ENCODE assay signal across 11 cellular contexts in genomic region chr3:58535531-58536500, GRCh38. TPM values are rescaled to one million over a fixed set of nuclear protein-coding genes. Genes with fewer than 3 reads are reported as not detected.
DNase-seq lines count a peak whose midpoint lies in the region; ATAC-seq and TF ChIP-seq lines count a peak whose summit lies in the region.
"Had no signal": no experiment of that assay in that cellular context is flagged by ENCODE, and none has a peak within 500 bp of the region (broad histone marks: within the 10 kb centered on the region; RNA-seq: fewer than 3 reads in every experiment).

No MANE protein-coding gene starts in this region.

- H3K27ac ChIP-seq in body of pancreas, result peak overlapping the region in 3 of 4 donors; percentile 67 to 80 (median 71)
- H3K27ac ChIP-seq in liver (ENCODE audit: low read depth in 1 of 2, low read length in 2 of 2), result peak overlapping the region; percentile 83 to 86
- peak overlapping the region; percentile 55 to 77 for H3K27ac ChIP-seq in testis
- H3K27ac ChIP-seq: 22Rv1 had no signal

- no peaks in the 10 kb centered on the region for H3K27me3 Mint-ChIP-seq in stimulated activated memory B cell treated with anti-CD40 and anti-IgM and Interleukin-4, amounts not matched to agents 10 μg/mL and 1 μg/mL and 100 μg/mL, for 72 hours
- H3K27me3 Mint-ChIP-seq: activated CD4-positive, alpha-beta memory T cell treated with anti-CD3 and anti-CD28 coated beads for 36 hours had no signal

- H3K9ac ChIP-seq in liver (ENCODE audit: low read depth in 1 of 2, low read length in 2 of 2), result peak overlapping the region; percentile 89 to 97

- WGBS in body of pancreas, 2 donors, result 25 to 32% methylated on average over 2 of the region's 2 CpGs
- WGBS in liver, result 5% methylated on average over 2 of the region's 2 CpGs
- 20 to 34% methylated on average over 2 of the region's 2 CpGs for WGBS in testis, 2 donors

- H3K27ac Mint-ChIP-seq in stimulated activated memory B cell treated with anti-CD40 and anti-IgM and Interleukin-4, amounts not matched to agents 10 μg/mL and 1 μg/mL and 100 μg/mL, for 72 hours, result no peak overlapping the region
- H3K27ac Mint-ChIP-seq: activated CD4-positive, alpha-beta memory T cell treated with anti-CD3 and anti-CD28 coated beads for 36 hours had no signal

- TF ChIP-seq CTCF in body of pancreas (IDR thresholded peaks at IDR 0.05) (peak in 2 of 7 experiments; percentile 7 to 20), liver (IDR thresholded peaks at IDR 0.05; ENCODE audit: low read depth, low read length, missing input control) (peak; percentile 13), testis (IDR thresholded peaks at IDR 0.05) (no peak)

- H3K9me3 Mint-ChIP-seq in stimulated activated memory B cell treated with anti-CD40 and anti-IgM and Interleukin-4, amounts not matched to agents 10 μg/mL and 1 μg/mL and 100 μg/mL, for 72 hours, result no peaks in the 10 kb centered on the region
- H3K9me3 Mint-ChIP-seq: activated CD4-positive, alpha-beta memory T cell treated with anti-CD3 and anti-CD28 coated beads for 36 hours had no signal

- TF ChIP-seq POLR2A in body of pancreas (IDR thresholded peaks at IDR 0.05) (no peak), testis (IDR thresholded peaks at IDR 0.05) (no peak)

- H3K36me3 ChIP-seq in body of pancreas (replicated peaks in 1 of 2; ENCODE audit: insufficient read depth in 1 of 2, low read depth in 2 of 2) (no peaks in the 10 kb centered on the region), liver (ENCODE audit: control insufficient read depth in 4 of 4, insufficient read depth in 3 of 4, low read depth in 1 of 4, low read length in 3 of 4) (peaks cover 10 to 14% (median 12%) of the 10 kb centered on the region in 4 donors), testis (ENCODE audit: low read depth, missing control alignments) (no peaks in the 10 kb centered on the region)

- H3K4me3 ChIP-seq in body of pancreas, result no peak overlapping the region
- peak overlapping the region in 2 of 3 donors; percentile 57 to 85 for H3K4me3 ChIP-seq in liver (ENCODE audit: low read depth in 1 of 3, low read length in 3 of 3)
- no peak overlapping the region for H3K4me3 ChIP-seq in testis

- H3K9me3 ChIP-seq in body of pancreas (no peaks in the 10 kb centered on the region), liver (ENCODE audit: control insufficient read depth in 4 of 4, low read length in 3 of 4) (no peaks in the 10 kb centered on the region), testis (no peaks in the 10 kb centered on the region)

- H3K27me3 ChIP-seq in body of pancreas, result no peaks in the 10 kb centered on the region
- no peaks in the 10 kb centered on the region for H3K27me3 ChIP-seq in liver (ENCODE audit: control insufficient read depth in 4 of 4, insufficient read depth in 4 of 4, low read length in 3 of 4)
- H3K27me3 ChIP-seq in testis, result no peaks in the 10 kb centered on the region

- DNase-seq in DMS53 (lab: John Stamatoyannopoulos, UW) (peak; percentile 0), DMS53 treated with DMSO at 0.1 percent for 48 hours (lab: John Stamatoyannopoulos, UW; ENCODE audit: unreplicated experiment) (no peak), body of pancreas (peak; percentile 60 to 83 (median 64)), testis (peak; percentile 52), COR-L47 (lab: John Stamatoyannopoulos, UW) (no peak)
- DNase-seq in stimulated activated CD4-positive, alpha-beta T cell treated with anti-CD3 and anti-CD28 coated beads, Interleukin-4, amount 100 ng/mL, for 24 hours, result no peak
- DNase-seq: activated CD4-positive, alpha-beta memory T cell treated with anti-CD3 and anti-CD28 coated beads for 36 hours; left cardiac atrium had no signal

- peak; percentile 47 to 62 for TF ChIP-seq RAD21 in liver (IDR thresholded peaks at IDR 0.05)

- peaks cover 12% of the 10 kb centered on the region for H3K4me1 Mint-ChIP-seq in stimulated activated memory B cell treated with anti-CD40 and anti-IgM and Interleukin-4, amounts not matched to agents 10 μg/mL and 1 μg/mL and 100 μg/mL, for 72 hours

- intact Hi-C loops in body of pancreas (cut with DNase I), result no loop called here
- intact Hi-C loops in testis (cut with DNase I; ENCODE audit: low total_unique reads), result no loop called here

- no peaks in the 10 kb centered on the region for H3K36me3 Mint-ChIP-seq in stimulated activated memory B cell treated with anti-CD40 and anti-IgM and Interleukin-4, amounts not matched to agents 10 μg/mL and 1 μg/mL and 100 μg/mL, for 72 hours
- H3K36me3 Mint-ChIP-seq: activated CD4-positive, alpha-beta memory T cell treated with anti-CD3 and anti-CD28 coated beads for 36 hours had no signal

- H3K4me1 ChIP-seq in body of pancreas (peaks cover 51% of the 10 kb centered on the region), liver (ENCODE audit: control insufficient read depth in 4 of 4, insufficient read depth in 4 of 4, low read length in 3 of 4) (peaks cover 12 to 83% (median 81%) of the 10 kb centered on the region in 4 donors), testis (peaks cover 17% of the 10 kb centered on the region)

- H3K4me3 Mint-ChIP-seq in stimulated activated memory B cell treated with anti-CD40 and anti-IgM and Interleukin-4, amounts not matched to agents 10 μg/mL and 1 μg/mL and 100 μg/mL, for 72 hours, result no peak overlapping the region
- H3K4me3 Mint-ChIP-seq: activated CD4-positive, alpha-beta memory T cell treated with anti-CD3 and anti-CD28 coated beads for 36 hours had no signal

- peak; percentile 30 for ATAC-seq in body of pancreas
- no peak for ATAC-seq in stimulated activated memory B cell treated with anti-CD40 and anti-IgM and Interleukin-4, amounts not matched to agents 10 μg/mL and 1 μg/mL and 100 μg/mL, for 72 hours

TF ChIP-seq in liver, 16 proteins besides CTCF, POLR2A, EP300 and RAD21 (continues in another document):
- TF ChIP-seq EGR1 (IDR thresholded peaks at IDR 0.05; ENCODE audit: low read depth in 2 of 2) (peak in 1 of 2 donors; percentile 74), GABPA (IDR thresholded peaks at IDR 0.05 in 1 of 2, conservative IDR thresholded peaks at IDR 0.05 in 1 of 2) (peak in 1 of 2 donors; percentile 31), FOXA2 (IDR thresholded peaks at IDR 0.05) (peak; percentile 87), RXRA (IDR thresholded peaks at IDR 0.05) (peak; percentile 99), HNF4G (IDR thresholded peaks at IDR 0.05) (peak; percentile 100), SP1 (IDR thresholded peaks at IDR 0.05) (peak; percentile 99), YY1 (IDR thresholded peaks at IDR 0.05) (peak; percentile 81), MAX (IDR thresholded peaks at IDR 0.05) (peak; percentile 95), REST (IDR thresholded peaks at IDR 0.05) (peak; percentile 66), ATF3 (IDR thresholded peaks at IDR 0.05) (peak; percentile 62)

RNA-seq across cellular contexts. Expression of gene ACOX2, which starts 1.2 kb away (rescaled TPM):
- 1 to 10 TPM; 2.3 to 5.9 TPM for total RNA-seq in body of pancreas
- 100 to 1,000 TPM in 1 of 2 donors, 10 to 100 TPM in 1; 74.3 to 179 TPM for total RNA-seq in liver
- polyA plus RNA-seq in liver, result 100 to 1,000 TPM; 104 to 214 TPM
- total RNA-seq in testis, result 10 to 100 TPM; 46.1 to 55.9 TPM
- polyA plus RNA-seq in testis (ENCODE audit: insufficient read depth, low read depth, low replicate concordance), result 27.1 TPM
- total RNA-seq: activated CD4-positive, alpha-beta memory T cell treated with anti-CD3 and anti-CD28 coated beads for 36 hours had no signal

RNA-seq across cellular contexts. Expression of gene FAM107A, which starts 41.4 kb away (rescaled TPM):
- total RNA-seq in body of pancreas, result 10 to 100 TPM; 14.5 to 26.4 TPM
- total RNA-seq in liver, result 1 to 10 TPM in 1 of 2 donors, under 1 TPM in 1; 0.05 to 1.3 TPM
- polyA plus RNA-seq in liver, result 1 to 10 TPM; 1.5 to 4.7 TPM
- total RNA-seq in testis, result 10 to 100 TPM; 14.8 to 17.8 TPM
- polyA plus RNA-seq in testis (ENCODE audit: insufficient read depth, low read depth, low replicate concordance), result 7.8 TPM
- total RNA-seq: activated CD4-positive, alpha-beta memory T cell treated with anti-CD3 and anti-CD28 coated beads for 36 hours had no signal

RNA-seq across cellular contexts. Expression of gene KCTD6, which starts 43.9 kb away (rescaled TPM):
- 10 to 100 TPM in 1 of 2 donors, 1 to 10 TPM in 1; 1.3 to 13.0 TPM for total RNA-seq in body of pancreas
- total RNA-seq in liver, result 10 to 100 TPM; 10.7 to 13.8 TPM
- polyA plus RNA-seq in liver, result 10 to 100 TPM in 1 of 2 donors, 1 to 10 TPM in 1; 6.5 to 10.0 TPM
- total RNA-seq in testis, result 10 to 100 TPM; 14.9 to 19.8 TPM
- 9.5 TPM for polyA plus RNA-seq in testis (ENCODE audit: insufficient read depth, low read depth, low replicate concordance)

Comparison
In these comparisons a context has a peak if more than half of its experiments do, and no peak if none do; other contexts are left out.
1. DNase-seq: peak in DMS53 (single experiment), body of pancreas (4 of 4) and testis (single experiment); none in DMS53 treated with DMSO at 0.1 percent for 48 hours (single experiment), stimulated activated CD4-positive, alpha-beta T cell treated with anti-CD3 and anti-CD28 coated beads, Interleukin-4, amount 100 ng/mL, for 24 hours (single experiment) and COR-L47 (single experiment).
2. H3K4me3 ChIP-seq: peak in liver (2 of 3); none in body of pancreas (0 of 2) and testis (0 of 2).
3. RNA of gene ACOX2, which starts 1.2 kb away (total RNA-seq): 74.3 to 179 TPM in liver and 46.1 to 55.9 TPM in testis; 2.3 to 5.9 TPM in body of pancreas; every median in the first group is over 4 times any median in the second.
4. RNA of gene FAM107A, which starts 41.4 kb away (total RNA-seq): 14.5 to 26.4 TPM in body of pancreas and 14.8 to 17.8 TPM in testis; 0.05 to 1.3 TPM in liver; every median in the first group is over 4 times any median in the second.
5. Peak in every context shown above with its lines, with median percentiles within 50 percentile points of each other: H3K27ac ChIP-seq.